In the genomic region with DNA sequence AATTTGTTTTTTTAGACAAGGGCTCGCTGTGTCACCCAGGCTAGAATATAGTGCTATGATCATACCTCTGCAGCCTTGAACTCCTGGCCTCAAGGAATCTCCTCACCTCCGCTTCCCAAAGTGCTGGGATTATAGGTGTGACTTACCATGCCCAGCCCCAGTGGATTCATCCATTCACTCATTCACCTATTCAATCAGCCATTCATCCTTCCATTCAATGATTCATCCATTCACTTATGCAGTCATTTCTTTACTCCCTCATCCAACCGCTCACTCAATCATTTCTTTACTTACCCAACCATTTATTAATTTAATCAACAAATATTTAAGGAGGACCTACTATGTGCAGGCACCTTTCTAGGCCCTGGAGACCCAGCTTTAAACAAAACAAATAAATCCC, we compare ENCODE assay signal across 17 cellular contexts. TPM values are rescaled to one million over a fixed set of nuclear protein-coding genes. Genes with fewer than 3 reads are reported as not detected.
"Had no signal": no experiment of that assay in that cellular context is flagged by ENCODE, and none has a peak within 500 bp of the region (broad histone marks: within the 10 kb centered on the region; RNA-seq: fewer than 3 reads in every experiment).

No MANE protein-coding gene starts in this region.

- DNase-seq: activated CD4-positive, alpha-beta T cell treated with anti-CD3 and anti-CD28 coated beads, Interleukin-2, amount 10 ng/mL, durations not matched to agents 7 days and 5 days; activated CD4-positive, CD25-positive, alpha-beta regulatory T cell; activated naive CD4-positive, alpha-beta T cell; adrenal gland; foreskin keratinocyte; hippocampal formation; islet precursor cell; lower lobe of right lung; sigmoid colon; stimulated activated CD4-positive, alpha-beta T cell treated with anti-CD3 and anti-CD28 coated beads, Interleukin-4, amount 100 ng/mL, for 24 hours; substantia nigra; T-cell; tibial artery had no signal

- H3K27me3 Mint-ChIP-seq: activated CD4-positive, alpha-beta T cell treated with anti-CD3 and anti-CD28 coated beads, Interleukin-2, amount 10 ng/mL, durations not matched to agents 7 days and 5 days; T-cell had no signal

- H3K9me3 Mint-ChIP-seq: activated CD4-positive, alpha-beta T cell treated with anti-CD3 and anti-CD28 coated beads, Interleukin-2, amount 10 ng/mL, durations not matched to agents 7 days and 5 days; nephron; T-cell had no signal

- H3K36me3 Mint-ChIP-seq: T-cell had no signal

- ATAC-seq: foreskin keratinocyte, lower lobe of right lung, SK-N-SH treated with all-trans-retinoic acid at 6 μM for 48 hours, T-cell had no signal

- H3K27me3 ChIP-seq: adrenal gland, sigmoid colon, tibial artery had no signal

- H3K27ac ChIP-seq: adrenal gland, epithelial cell of prostate, foreskin keratinocyte, lower lobe of right lung, sigmoid colon, tibial artery had no signal

- H3K36me3 ChIP-seq: adrenal gland, sigmoid colon, tibial artery had no signal

- H3K9me3 ChIP-seq: adrenal gland, lower lobe of right lung, sigmoid colon, tibial artery had no signal

- H3K4me1 ChIP-seq: foreskin keratinocyte had no signal

- H3K4me3 ChIP-seq: adrenal gland, lower lobe of right lung, sigmoid colon, tibial artery had no signal

- H3K4me3 Mint-ChIP-seq: activated CD4-positive, alpha-beta T cell treated with anti-CD3 and anti-CD28 coated beads, Interleukin-2, amount 10 ng/mL, durations not matched to agents 7 days and 5 days; nephron; T-cell had no signal

- H3K27ac Mint-ChIP-seq: activated CD4-positive, alpha-beta T cell treated with anti-CD3 and anti-CD28 coated beads, Interleukin-2, amount 10 ng/mL, durations not matched to agents 7 days and 5 days; nephron; T-cell had no signal

RNA-seq across cellular contexts. Expression of a gene that starts 39.5 kb away (rescaled TPM):
- total RNA-seq: bronchial epithelial cell had no signal
